10 cellular contexts compared by ENCODE assay signal in the genomic region with DNA sequence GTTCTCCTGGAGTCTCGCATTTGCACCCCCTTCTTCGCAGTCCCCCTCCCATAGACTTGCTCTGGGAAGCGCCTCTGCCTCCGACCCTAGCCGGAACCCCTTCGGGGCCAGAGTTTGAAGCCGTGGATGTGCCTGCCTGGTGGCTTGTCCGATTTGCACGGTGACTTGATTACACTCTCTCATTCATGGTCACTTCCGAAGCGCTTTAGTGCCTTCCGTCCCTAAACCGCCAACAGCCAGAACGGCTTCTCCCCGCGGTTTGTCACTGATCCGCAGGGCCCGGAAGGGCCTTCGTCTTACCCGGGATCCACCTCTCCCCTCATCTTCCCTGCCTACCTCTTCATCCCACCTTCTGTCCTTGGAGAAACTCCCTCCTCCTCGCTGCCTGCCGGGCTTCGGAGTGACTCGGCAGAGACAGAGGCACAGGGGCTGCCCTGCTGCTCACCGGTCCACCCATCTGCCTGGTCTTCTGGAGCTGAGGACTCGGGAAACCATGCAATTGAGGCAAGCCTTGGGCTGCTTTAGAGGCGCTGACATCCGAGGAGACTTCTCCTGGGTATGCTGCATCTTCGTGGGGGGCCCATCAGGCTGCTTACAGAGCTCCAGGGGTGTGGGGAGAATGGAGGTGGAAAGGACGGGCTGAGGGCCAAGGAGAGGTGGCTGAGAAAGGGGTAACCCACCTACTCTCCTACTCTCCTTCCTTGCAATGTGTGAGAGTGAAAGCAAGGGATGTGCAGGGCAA. TPM values are rescaled to one million over a fixed set of nuclear protein-coding genes. Genes with fewer than 3 reads are reported as not detected.
DNase-seq lines count a peak whose midpoint lies in the region; ATAC-seq and TF ChIP-seq lines count a peak whose summit lies in the region.
"Had no signal": no experiment of that assay in that cellular context is flagged by ENCODE, and none has a peak within 500 bp of the region (broad histone marks: within the 10 kb centered on the region; RNA-seq: fewer than 3 reads in every experiment).

No MANE protein-coding gene starts in this region.

- no peak for TF ChIP-seq CTCF in thoracic aorta (IDR thresholded peaks at IDR 0.05)

- in situ Hi-C loops in G401 (cut with HindIII; ENCODE audit: low sequenced_read_pairs): no loop called here

- no peaks in the 10 kb centered on the region for H3K36me3 ChIP-seq in thoracic aorta

- ATAC-seq in left lobe of liver (no peak), thoracic aorta (ENCODE audit: insufficient number of reproducible peaks, low FRiP score, low read depth) (no peak), GM19351 (IDR thresholded peaks at IDR 0.05; ENCODE audit: unreplicated experiment) (no peak), GM21447 (IDR thresholded peaks at IDR 0.05; ENCODE audit: unreplicated experiment) (no peak)

- H3K9me3 ChIP-seq in thoracic aorta: no peaks in the 10 kb centered on the region

- peak overlapping the region; percentile 68 for H3K4me3 ChIP-seq in thoracic aorta

- DNase-seq in activated CD4-positive, CD25-positive, alpha-beta regulatory T cell treated with anti-CD3 and anti-CD28 coated beads, Interleukin-2, amount 50 U/mL, for 72 hours: peak; percentile 32
- DNase-seq in activated CD4-positive, CD25-positive, alpha-beta regulatory T cell (lab: John Stamatoyannopoulos, UW): no peak
- DNase-seq in activated T-cell treated with anti-CD3 and anti-CD28 coated beads, Interleukin-2, amount 50 U/mL, for 48 hours: peak; percentile 28 to 39
- DNase-seq in left lobe of liver (ENCODE audit: low spot score): peak; percentile 37
- DNase-seq in thoracic aorta (ENCODE audit: low spot score): no peak
- DNase-seq in G401 (ENCODE audit: low spot score): no peak

- no peak overlapping the region for H3K27ac ChIP-seq in thoracic aorta

- H3K4me1 ChIP-seq in thoracic aorta (ENCODE audit: control insufficient read depth in 1 of 2, low read depth in 2 of 2): peaks cover 29 to 53% of the 10 kb centered on the region in 2 donors

- H3K27me3 ChIP-seq in thoracic aorta (replicated peaks; ENCODE audit: insufficient read depth): peaks cover 53% of the 10 kb centered on the region

RNA-seq across cellular contexts. Expression of gene HOXA11, which starts 0.8 kb away (rescaled TPM):
- total RNA-seq in left lobe of liver (not detected), thoracic aorta (1 to 10 TPM in 1 of 2 donors, under 1 TPM in 1; 0.28 to 3.7 TPM)
- 9.3 and 11.6 TPM in 2 replicates for total RNA-seq in G401 (2014; rRNA removed; shearing (Covaris generic))
- total RNA-seq: HT1080, liver had no signal

RNA-seq across cellular contexts. Expression of gene HOXA10, which starts 11.8 kb away (rescaled TPM):
- total RNA-seq in left lobe of liver (0.10 TPM), thoracic aorta (under 1 TPM in 1 of 2 donors, not detected in 1; 0.81 TPM)
- 10.3 and 23.0 TPM in 2 replicates for total RNA-seq in G401 (2014; rRNA removed; shearing (Covaris generic))

RNA-seq across cellular contexts. Expression of gene HOXA13, which starts 14.0 kb away (rescaled TPM):
- total RNA-seq in left lobe of liver: 0.03 TPM
- total RNA-seq in thoracic aorta: under 1 TPM in 1 of 2 donors, not detected in 1; 0.14 TPM
- 0.37 TPM in 1 of 2 replicates, not detected in the other for total RNA-seq in G401 (2014; rRNA removed; shearing (Covaris generic))
- total RNA-seq: liver had no signal

RNA-seq across cellular contexts. Expression of gene HOXA9, which starts 20.5 kb away (rescaled TPM):
- total RNA-seq in left lobe of liver: not detected
- not detected for total RNA-seq in thoracic aorta
- total RNA-seq in G401 (2014; rRNA removed; shearing (Covaris generic)): 66.5 and 71.2 TPM in 2 replicates

RNA-seq across cellular contexts. Expression of gene HOXA7, which starts 29.4 kb away (rescaled TPM):
- total RNA-seq in left lobe of liver (not detected), thoracic aorta (under 1 TPM; 0.28 to 0.54 TPM)
- total RNA-seq in G401 (2014; rRNA removed; shearing (Covaris generic)): 4.4 and 7.1 TPM in 2 replicates
- total RNA-seq: HT1080 had no signal

Comparison
In these comparisons a context has a peak if more than half of its experiments do, and no peak if none do; other contexts are left out.
1. DNase-seq: peak in activated CD4-positive, CD25-positive, alpha-beta regulatory T cell treated with anti-CD3 and anti-CD28 coated beads, Interleukin-2, amount 50 U/mL, for 72 hours (single experiment), activated T-cell treated with anti-CD3 and anti-CD28 coated beads, Interleukin-2, amount 50 U/mL, for 48 hours (2 of 2) and left lobe of liver (single experiment); none in activated CD4-positive, CD25-positive, alpha-beta regulatory T cell (0 of 4), thoracic aorta (single experiment) and G401 (single experiment).